31 cellular contexts compared by ENCODE assay signal in genomic region chr2:221614274-221614673, GRCh38.
"Had no signal": no experiment of that assay in that cellular context is flagged by ENCODE, and none has a peak within 500 bp of the region (broad histone marks: within the 10 kb centered on the region; RNA-seq: fewer than 3 reads in every experiment).

No MANE protein-coding gene starts in this region.

- H3K27ac Mint-ChIP-seq: activated CD4-positive, alpha-beta memory T cell treated with anti-CD3 and anti-CD28 coated beads, Interleukin-2, amount 10 ng/mL, durations not matched to agents 7 days and 5 days; activated CD8-positive, alpha-beta memory T cell treated with anti-CD3 and anti-CD28 coated beads, Interleukin-2, amount 10 ng/mL, durations not matched to agents 7 days and 5 days; activated naive CD4-positive, alpha-beta T cell treated with anti-CD3 and anti-CD28 coated beads, Interleukin-2, amount 10 ng/mL, durations not matched to agents 7 days and 5 days; activated naive CD8-positive, alpha-beta T cell; activated naive CD8-positive, alpha-beta T cell treated with anti-CD3 and anti-CD28 coated beads, Interleukin-2, amount 50 U/mL, for 24 hours; brain had no signal

- DNase-seq: activated CD4-positive, alpha-beta memory T cell treated with anti-CD3 and anti-CD28 coated beads, Interleukin-2, amount 10 ng/mL, durations not matched to agents 7 days and 5 days; activated CD4-positive, alpha-beta T cell treated with anti-CD3 and anti-CD28 coated beads for 1 hour; activated CD4-positive, alpha-beta T cell treated with anti-CD3 and anti-CD28 coated beads for 48 hours; activated CD4-positive, CD25-positive, alpha-beta regulatory T cell; activated CD8-positive, alpha-beta memory T cell treated with anti-CD3 and anti-CD28 coated beads for 24 hours; activated CD8-positive, alpha-beta memory T cell treated with anti-CD3 and anti-CD28 coated beads, Interleukin-2, amount 10 ng/mL, durations not matched to agents 7 days and 5 days; activated CD8-positive, alpha-beta memory T cell treated with anti-CD3 and anti-CD28 coated beads, Interleukin-2, amount 50 U/mL, for 48 hours; activated effector memory CD4-positive, alpha-beta T cell treated with Interleukin-2 at 50 U/mL for 16 hours; activated naive CD4-positive, alpha-beta T cell treated with anti-CD3 and anti-CD28 coated beads, Interleukin-2, amount 10 ng/mL, durations not matched to agents 7 days and 5 days; activated naive CD8-positive, alpha-beta T cell treated with anti-CD3 and anti-CD28 coated beads, Interleukin-2, amount 50 U/mL, for 24 hours; activated T-cell treated with anti-CD3 and anti-CD28 coated beads, Interleukin-2, amount 50 U/mL, for 48 hours; anterior cingulate cortex; central memory CD4-positive, alpha-beta T cell; Kasumi-1; MG63; NCI-H1048; NCI-H1436 treated with DMSO at 0.1 percent for 48 hours; NCI-H1694 treated with DMSO at 0.1 percent for 48 hours; NCI-H2081; NCI-H226; NCI-H446 treated with DMSO at 0.1 percent for 48 hours; NCI-H526; NCI-H748 treated with DMSO at 0.1 percent for 48 hours; SHP77; SJCRH30; T1000; WERI-Rb-1 had no signal

- H3K27ac ChIP-seq: SJCRH30, SK-N-MC, WERI-Rb-1 had no signal

- H3K4me3 Mint-ChIP-seq: activated CD4-positive, alpha-beta memory T cell treated with anti-CD3 and anti-CD28 coated beads, Interleukin-2, amount 10 ng/mL, durations not matched to agents 7 days and 5 days; activated CD8-positive, alpha-beta memory T cell treated with anti-CD3 and anti-CD28 coated beads, Interleukin-2, amount 10 ng/mL, durations not matched to agents 7 days and 5 days; activated naive CD4-positive, alpha-beta T cell treated with anti-CD3 and anti-CD28 coated beads, Interleukin-2, amount 10 ng/mL, durations not matched to agents 7 days and 5 days; activated naive CD8-positive, alpha-beta T cell; activated naive CD8-positive, alpha-beta T cell treated with anti-CD3 and anti-CD28 coated beads, Interleukin-2, amount 50 U/mL, for 24 hours; brain had no signal

- H3K4me1 Mint-ChIP-seq: activated CD4-positive, alpha-beta memory T cell treated with anti-CD3 and anti-CD28 coated beads, Interleukin-2, amount 10 ng/mL, durations not matched to agents 7 days and 5 days; activated CD8-positive, alpha-beta memory T cell treated with anti-CD3 and anti-CD28 coated beads, Interleukin-2, amount 10 ng/mL, durations not matched to agents 7 days and 5 days; activated naive CD4-positive, alpha-beta T cell treated with anti-CD3 and anti-CD28 coated beads, Interleukin-2, amount 10 ng/mL, durations not matched to agents 7 days and 5 days; activated naive CD8-positive, alpha-beta T cell treated with anti-CD3 and anti-CD28 coated beads, Interleukin-2, amount 50 U/mL, for 24 hours had no signal

- H3K36me3 Mint-ChIP-seq: activated CD8-positive, alpha-beta memory T cell treated with anti-CD3 and anti-CD28 coated beads, Interleukin-2, amount 10 ng/mL, durations not matched to agents 7 days and 5 days; activated naive CD4-positive, alpha-beta T cell treated with anti-CD3 and anti-CD28 coated beads, Interleukin-2, amount 10 ng/mL, durations not matched to agents 7 days and 5 days; activated naive CD8-positive, alpha-beta T cell; brain had no signal

- H3K9me3 ChIP-seq: MG63, SJCRH30 had no signal

- ATAC-seq: activated CD8-positive, alpha-beta memory T cell treated with anti-CD3 and anti-CD28 coated beads, Interleukin-2, amount 10 ng/mL, durations not matched to agents 7 days and 5 days; activated naive CD8-positive, alpha-beta T cell treated with anti-CD3 and anti-CD28 coated beads, Interleukin-2, amount 50 U/mL, for 24 hours; Panc1 had no signal

- H3K4me3 ChIP-seq: MG63, SJCRH30, SK-N-MC had no signal

- H3K36me3 ChIP-seq: MG63, SJCRH30, WERI-Rb-1 had no signal

- H3K27me3 ChIP-seq: MG63, SJCRH30 had no signal

- H3K9me3 Mint-ChIP-seq: activated CD4-positive, alpha-beta memory T cell treated with anti-CD3 and anti-CD28 coated beads, Interleukin-2, amount 10 ng/mL, durations not matched to agents 7 days and 5 days; activated naive CD4-positive, alpha-beta T cell treated with anti-CD3 and anti-CD28 coated beads, Interleukin-2, amount 10 ng/mL, durations not matched to agents 7 days and 5 days; activated naive CD8-positive, alpha-beta T cell treated with anti-CD3 and anti-CD28 coated beads, Interleukin-2, amount 50 U/mL, for 24 hours had no signal
